ENCODE assay signal across 16 cellular contexts in genomic region chr12:97968641-97969171, GRCh38.
"Had no signal": no experiment of that assay in that cellular context is flagged by ENCODE, and none has a peak within 500 bp of the region (broad histone marks: within the 10 kb centered on the region; RNA-seq: fewer than 3 reads in every experiment).

No MANE protein-coding gene starts in this region.

- DNase-seq: activated CD4-positive, alpha-beta T cell treated with anti-CD3 and anti-CD28 coated beads, Interleukin-2, amount 50 U/mL, for 1 hour; activated effector memory CD4-positive, alpha-beta T cell treated with anti-CD3 and anti-CD28 coated beads, Interleukin-2, amount 50 U/mL, for 16 hours; activated T-cell treated with anti-CD3 and anti-CD28 coated beads for 4 hours; adrenal gland; hippocampal formation; left ventricle myocardium inferior; mucosa of descending colon; naive thymus-derived CD4-positive, alpha-beta T cell; retina; stimulated activated CD4-positive, alpha-beta T cell treated with anti-CD3 and anti-CD28 coated beads, Interleukin-12 subunit alpha, Interleukin-12 subunit beta, amount 100 ng/mL, for 4 hours; stimulated activated CD4-positive, alpha-beta T cell treated with anti-CD3 and anti-CD28 coated beads, Interleukin-2, amount 100 ng/mL, for 24 hours; uterus had no signal

- H3K27me3 ChIP-seq: adrenal gland, cardiac muscle cell, uterus had no signal

- H3K36me3 ChIP-seq: adrenal gland, cardiac muscle cell, left ventricle myocardium inferior, thoracic aorta, uterus had no signal

- H3K4me1 ChIP-seq: adrenal gland, left ventricle myocardium inferior, uterus had no signal

- H3K27ac ChIP-seq: adrenal gland, cardiac muscle cell, left ventricle myocardium inferior, thoracic aorta, uterus had no signal

- ATAC-seq: activated CD4-positive, CD25-positive, alpha-beta regulatory T cell treated with anti-CD3 and anti-CD28 coated beads, Interleukin-2, amount 50 U/mL, for 24 hours; esophagus mucosa; mucosa of descending colon; naive thymus-derived CD4-positive, alpha-beta T cell had no signal

- H3K4me3 ChIP-seq: adrenal gland, cardiac muscle cell, left ventricle myocardium inferior, mucosa of descending colon, thoracic aorta, uterus had no signal

- H3K9me3 ChIP-seq: adrenal gland, left ventricle myocardium inferior, mucosa of descending colon, thoracic aorta, uterus had no signal
